1 cellular context compared by ENCODE assay signal in genomic region chr2:196073521-196073920, GRCh38.
TF ChIP-seq lines count a peak whose summit lies in the region.

No MANE protein-coding gene starts in this region.

TF ChIP-seq in SK-N-SH, 30 proteins besides CTCF, POLR2A, EP300 and RAD21 (continued from another document):
- TF ChIP-seq ZBTB33 (IDR thresholded peaks at IDR 0.05; ENCODE audit: borderline replicate concordance, low read depth) (no peak), GATA2 (CRISPR knock-in tag; IDR thresholded peaks at IDR 0.05) (no peak), TEAD4 (IDR thresholded peaks at IDR 0.05; ENCODE audit: borderline replicate concordance, insufficient read depth) (no peak), SIN3A (IDR thresholded peaks at IDR 0.05; ENCODE audit: borderline replicate concordance, low read depth, low read length) (no peak), FOXM1 (IDR thresholded peaks at IDR 0.05; ENCODE audit: low read depth) (no peak), FOSL2 (IDR thresholded peaks at IDR 0.05; ENCODE audit: borderline replicate concordance, low read depth) (no peak), TCF12 (IDR thresholded peaks at IDR 0.05) (no peak), YY1 (IDR thresholded peaks at IDR 0.05; ENCODE audit: low read depth) (no peak), EZH2phosphoT487 (IDR thresholded peaks at IDR 0.05; ENCODE audit: borderline replicate concordance, low read depth) (no peak)
